ENCODE assay signal across 1 cellular context in genomic region chr2:54416166-54416798, GRCh38.
TF ChIP-seq lines count a peak whose summit lies in the region.

No MANE protein-coding gene starts in this region.

TF ChIP-seq in H1, 55 proteins besides CTCF, POLR2A, EP300 and RAD21 (continued from another document):
- TF ChIP-seq USF2 (IDR thresholded peaks at IDR 0.05; ENCODE audit: low read length) (no peak), SP4 (IDR thresholded peaks at IDR 0.05; ENCODE audit: low read length) (no peak), RBBP5 (IDR thresholded peaks at IDR 0.05; ENCODE audit: borderline replicate concordance, low read depth, low read length) (no peak), ASH2L (IDR thresholded peaks at IDR 0.05; ENCODE audit: low read length) (no peak), KDM5A (IDR thresholded peaks at IDR 0.05; ENCODE audit: low read length) (no peak), SIX5 (IDR thresholded peaks at IDR 0.05; ENCODE audit: low read depth, low read length) (no peak), JUN (IDR thresholded peaks at IDR 0.05; ENCODE audit: low read depth, low read length) (no peak), GTF2F1 (IDR thresholded peaks at IDR 0.05; ENCODE audit: borderline replicate concordance, low read depth, low read length) (no peak)
